In the genomic region with DNA sequence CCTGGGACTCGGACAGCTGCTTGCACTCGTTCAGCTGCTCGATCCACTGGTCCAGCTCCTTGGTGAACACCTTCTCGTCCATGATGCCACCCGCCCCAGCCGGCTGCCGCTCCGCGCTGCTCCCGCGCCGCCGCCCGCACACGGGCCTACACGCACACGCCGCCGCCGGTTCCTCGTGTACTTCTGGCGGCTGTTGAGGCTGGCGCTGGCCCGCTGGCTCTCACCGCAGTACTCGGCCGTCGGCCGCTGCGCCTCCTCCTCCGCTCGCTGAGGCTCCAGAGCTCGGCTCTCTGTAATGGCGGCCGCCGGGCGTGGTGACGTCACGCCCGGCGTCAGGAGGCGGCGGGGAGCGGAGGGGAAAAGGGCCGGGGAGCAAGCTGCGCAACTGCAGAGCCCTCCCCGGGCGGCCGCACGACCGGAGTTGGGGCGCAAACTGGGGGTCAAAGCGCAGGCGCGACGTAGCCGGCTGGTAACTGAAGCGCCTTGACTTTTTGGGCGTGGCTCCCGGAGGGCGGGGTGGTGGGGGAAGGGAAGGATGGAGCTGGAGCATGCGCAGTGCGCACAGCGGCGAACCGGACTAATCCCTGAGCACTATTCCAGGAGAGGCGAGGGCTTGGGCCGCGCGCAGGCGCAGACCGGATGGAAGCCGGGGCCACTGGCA, we compare ENCODE assay signal across 8 cellular contexts. TPM values are rescaled to one million over a fixed set of nuclear protein-coding genes. Genes with fewer than 3 reads are reported as not detected.
DNase-seq lines count a peak whose midpoint lies in the region; ATAC-seq, FAIRE-seq and TF ChIP-seq lines count a peak whose summit lies in the region.

Gene PPP2CA, minus strand, starts transcription at position 294 of the 661 bp plus-strand sequence. Its CDS starts 212 bp downstream, at position 82.

- peak within 1 kb of the TSS; percentile 96 for H3K27ac Mint-ChIP-seq in activated T-cell treated with anti-CD3 and anti-CD28 coated beads, Interleukin-2, amount 50 U/mL, for 72 hours

- TF ChIP-seq CTCF in esophagus muscularis mucosa (IDR thresholded peaks at IDR 0.05), result peak in 1 of 3 experiments; percentile 23

- ATAC-seq in GM21786 (IDR thresholded peaks at IDR 0.05; ENCODE audit: unreplicated experiment), result peak; percentile 80
- peak; percentile 85 to 88 for ATAC-seq in activated T-cell treated with anti-CD3 and anti-CD28 coated beads, Interleukin-2, amount 50 U/mL, for 72 hours (replicated peaks in 1 of 2)

- DNase-seq in DMS79 (lab: John Stamatoyannopoulos, UW), result peak; percentile 80
- DNase-seq in RCC 7860 (ENCODE audit: low spot score), result peak; percentile 96
- peak; percentile 99 for DNase-seq in activated T-cell treated with anti-CD3 and anti-CD28 coated beads, Interleukin-2, amount 50 U/mL, for 72 hours
- DNase-seq in esophagus muscularis mucosa (ENCODE audit: extremely low spot score), result peak; percentile 100
- DNase-seq in myocyte (ENCODE audit: low read depth), result peak; percentile 98
- peak; percentile 98 to 100 for DNase-seq in stimulated activated CD8-positive, alpha-beta memory T cell treated with anti-CD3 and anti-CD28 coated beads, Interleukin-7, amount 100 ng/mL, for 48 hours (ENCODE audit: extremely low read depth in 1 of 2, low read depth in 1 of 2)

- peaks cover 64% of the 10 kb centered on the region for H3K4me1 Mint-ChIP-seq in activated T-cell treated with anti-CD3 and anti-CD28 coated beads, Interleukin-2, amount 50 U/mL, for 72 hours (ENCODE audit: low read depth)

- H3K9me3 Mint-ChIP-seq in activated T-cell treated with anti-CD3 and anti-CD28 coated beads, Interleukin-2, amount 50 U/mL, for 72 hours, result no peaks in the 10 kb centered on the region

- H3K36me3 ChIP-seq in KOPT-K1 (ENCODE audit: insufficient read depth, low read length), result peaks cover 38% of the 10 kb centered on the region
- peaks cover 0 to 2% (median 0%) of the 10 kb centered on the region in 4 donors for H3K36me3 ChIP-seq in esophagus muscularis mucosa

- H3K4me1 ChIP-seq in esophagus muscularis mucosa, result peaks cover 31 to 51% (median 50%) of the 10 kb centered on the region in 4 donors

- FAIRE-seq in RCC 7860 (lab: Jason Lieb, UNC), result peak; percentile 60

- intact Hi-C loops in esophagus muscularis mucosa (cut with DNase I), result loop anchor here (5.0 kb wide), 2 partner anchors 49 to 146 kb away; partner anchors contain the start of genes SKP1 and UBE2B

- H3K36me3 Mint-ChIP-seq in activated T-cell treated with anti-CD3 and anti-CD28 coated beads, Interleukin-2, amount 50 U/mL, for 72 hours (ENCODE audit: insufficient read depth in 2 of 2), result peaks cover 13 to 23% of the 10 kb centered on the region in 2 donors

- no peak for TF ChIP-seq EP300 in esophagus muscularis mucosa (IDR thresholded peaks at IDR 0.05)

- peak within 1 kb of the TSS; percentile 97 for H3K27ac ChIP-seq in KOPT-K1 (ENCODE audit: low read depth, low read length, poor library complexity, severe bottlenecking)
- H3K27ac ChIP-seq in esophagus muscularis mucosa (replicated peaks in 1 of 4), result peak within 1 kb of the TSS; percentile 100

- 2% methylated on average over 31 of the region's 73 CpGs for WGBS in esophagus muscularis mucosa

- H3K27me3 Mint-ChIP-seq in activated T-cell treated with anti-CD3 and anti-CD28 coated beads, Interleukin-2, amount 50 U/mL, for 72 hours (ENCODE audit: low read depth), result no peaks in the 10 kb centered on the region

- H3K27me3 ChIP-seq in esophagus muscularis mucosa, result no peaks in the 10 kb centered on the region

- peak within 1 kb of the TSS; percentile 85 to 100 (median 98) for H3K4me3 ChIP-seq in esophagus muscularis mucosa

- peak; percentile 92 for TF ChIP-seq POLR2A in esophagus muscularis mucosa (IDR thresholded peaks at IDR 0.05; ENCODE audit: low read depth)

- peak within 1 kb of the TSS; percentile 96 to 98 for H3K4me3 Mint-ChIP-seq in activated T-cell treated with anti-CD3 and anti-CD28 coated beads, Interleukin-2, amount 50 U/mL, for 72 hours

- H3K9me3 ChIP-seq in KOPT-K1 (ENCODE audit: insufficient read depth, low read length, poor library complexity, severe bottlenecking), result no peaks in the 10 kb centered on the region
- no peaks in the 10 kb centered on the region for H3K9me3 ChIP-seq in esophagus muscularis mucosa

RNA-seq across cellular contexts. Expression of gene PPP2CA, which starts in this region (rescaled TPM):
- total RNA-seq in activated T-cell treated with anti-CD3 and anti-CD28 coated beads, Interleukin-2, amount 50 U/mL, for 72 hours, result 100 to 1,000 TPM; 158 to 176 TPM
- total RNA-seq in esophagus muscularis mucosa (100 to 1,000 TPM in 2 of 4 donors, 10 to 100 TPM in 2; 89.0 to 142 (median 115) TPM), myocyte (224 and 234 TPM in 2 replicates)
- polyA plus RNA-seq in myocyte (2012), result 135 TPM

Comparison
In these comparisons a context has a peak if more than half of its experiments do, and no peak if none do; other contexts are left out.
1. Peak in every context shown above with its lines: DNase-seq, ATAC-seq, H3K4me3 ChIP-seq and H3K27ac ChIP-seq.